ENCODE assay signal across 20 cellular contexts in the genomic region with DNA sequence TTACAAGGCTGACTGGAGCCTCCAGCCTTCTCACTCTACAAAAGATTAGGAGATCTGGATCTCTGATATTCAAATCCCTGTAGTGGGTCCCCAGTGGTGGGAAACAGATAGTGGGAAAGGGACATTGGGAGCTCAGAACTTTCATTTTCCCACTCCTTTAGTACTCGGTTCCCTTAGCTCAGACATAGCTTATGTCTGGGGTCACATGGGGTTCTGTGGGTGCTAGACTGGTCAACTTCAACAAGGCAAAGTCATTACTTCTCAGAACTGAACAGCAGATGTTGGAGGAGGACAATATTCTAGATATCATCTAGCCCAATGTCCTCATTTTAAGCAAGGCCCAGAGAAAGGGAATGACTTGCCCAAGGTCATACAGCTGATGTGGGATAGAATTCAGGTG. TPM values are rescaled to one million over a fixed set of nuclear protein-coding genes. Genes with fewer than 3 reads are reported as not detected.
"Had no signal": no experiment of that assay in that cellular context is flagged by ENCODE, and none has a peak within 500 bp of the region (broad histone marks: within the 10 kb centered on the region; RNA-seq: fewer than 3 reads in every experiment).

No MANE protein-coding gene starts in this region.

- H3K36me3 Mint-ChIP-seq: memory B cell, naive B cell had no signal

- H3K27ac Mint-ChIP-seq: memory B cell, naive B cell had no signal

- H3K9me3 Mint-ChIP-seq: memory B cell, naive B cell had no signal

- H3K36me3 ChIP-seq: heart left ventricle, lower lobe of right lung, neutrophil had no signal

- DNase-seq: dermis blood vessel endothelial cell; erythroblast; hippocampal formation; islet precursor cell; lower lobe of right lung; midbrain; naive B cell; psoas muscle; small intestine; stimulated activated CD4-positive, alpha-beta T cell treated with anti-CD3 and anti-CD28 coated beads, Interleukin-12 subunit alpha, Interleukin-12 subunit beta, amount 100 ng/mL, for 4 hours; stimulated activated naive CD4-positive, alpha-beta T cell treated with Interleukin-2 at 50 U/mL for 16 hours had no signal

- H3K27me3 ChIP-seq: heart left ventricle, neutrophil had no signal

- H3K9me3 ChIP-seq: heart left ventricle, lower lobe of right lung, neutrophil, psoas muscle had no signal

- H3K27ac ChIP-seq: lower lobe of right lung, neutrophil, psoas muscle had no signal

- H3K4me3 ChIP-seq: heart left ventricle, lower lobe of right lung, psoas muscle had no signal

- H3K4me3 Mint-ChIP-seq: memory B cell had no signal

RNA-seq across cellular contexts. Expression of gene ITGA5, which starts 19.4 kb away (rescaled TPM):
- polyA plus RNA-seq: neural cell had no signal

RNA-seq across cellular contexts. Expression of gene GTSF1, which starts 34.9 kb away (rescaled TPM):
- total RNA-seq: cardiac septum, endothelial cell of umbilical vein, frontal cortex, glomerular endothelial cell, osteoblast had no signal
- polyA plus RNA-seq: neural cell, psoas muscle had no signal

RNA-seq across cellular contexts. Expression of gene NCKAP1L, which starts 59.0 kb away (rescaled TPM):
- total RNA-seq: dermis blood vessel endothelial cell, glomerular endothelial cell had no signal
